ENCODE assay signal across 1 cellular context in the genomic region with DNA sequence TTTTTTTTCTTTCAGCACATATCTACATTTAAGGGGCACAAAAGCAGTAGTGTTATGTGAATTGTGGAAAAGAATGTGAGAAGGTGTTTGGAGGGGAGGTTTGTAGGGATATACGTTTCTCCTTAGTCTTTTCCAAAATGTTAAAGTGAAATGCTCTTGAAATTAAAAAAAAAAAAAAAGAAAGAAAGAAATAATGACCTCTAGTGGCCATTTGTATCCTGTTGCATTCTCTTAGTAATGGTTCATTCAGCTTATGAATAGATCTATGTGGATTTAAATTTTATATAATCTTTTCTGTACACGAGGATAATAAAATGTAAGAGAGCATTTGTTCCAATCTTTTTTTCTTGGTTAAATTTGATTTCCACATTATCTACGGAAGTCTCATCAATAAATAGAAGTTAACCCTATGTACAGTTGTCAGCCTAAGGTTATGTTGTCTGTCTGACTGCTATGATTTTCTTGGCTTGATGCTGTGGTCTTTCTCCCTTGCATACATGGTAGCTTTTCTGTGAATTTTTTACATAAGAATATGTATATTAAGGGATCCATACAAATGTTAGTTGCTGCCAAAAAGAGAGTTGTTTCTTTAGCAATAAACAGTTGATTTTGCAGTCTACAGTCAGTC.
TF ChIP-seq lines count a peak whose summit lies in the region.

No MANE protein-coding gene starts in this region.

TF ChIP-seq in HepG2, 621 proteins besides CTCF, POLR2A, EP300 and RAD21:
- TF ChIP-seq STAG1 (CRISPR knock-in tag; IDR thresholded peaks at IDR 0.05), result peak; percentile 9; the same call in 1 of the 2 replicates
- TF ChIP-seq, protein P1, sequence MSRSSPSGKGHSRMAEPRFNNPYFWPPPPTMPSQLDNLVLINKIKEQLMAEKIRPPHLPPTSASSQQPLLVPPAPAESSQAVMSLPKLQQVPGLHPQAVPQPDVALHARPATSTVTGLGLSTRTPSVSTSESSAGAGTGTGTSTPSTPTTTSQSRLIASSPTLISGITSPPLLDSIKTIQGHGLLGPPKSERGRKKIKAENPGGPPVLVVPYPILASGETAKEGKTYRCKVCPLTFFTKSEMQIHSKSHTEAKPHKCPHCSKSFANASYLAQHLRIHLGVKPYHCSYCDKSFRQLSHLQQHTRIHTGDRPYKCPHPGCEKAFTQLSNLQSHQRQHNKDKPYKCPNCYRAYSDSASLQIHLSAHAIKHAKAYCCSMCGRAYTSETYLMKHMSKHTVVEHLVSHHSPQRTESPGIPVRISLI (CRISPR knock-in tag; IDR thresholded peaks at IDR 0.05; ENCODE audit: borderline replicate concordance), result peak; percentile 48; the same call in 1 of the 2 replicates
- TF ChIP-seq SMC3 (IDR thresholded peaks at IDR 0.05; ENCODE audit: low read length), result peak; percentile 15; the same call in 1 of the 2 replicates
- no peak for TF ChIP-seq ZNF598 (CRISPR knock-in tag; IDR thresholded peaks at IDR 0.05; ENCODE audit: borderline replicate concordance)
